Comparison of ENCODE assay signal across 8 cellular contexts in the genomic region with DNA sequence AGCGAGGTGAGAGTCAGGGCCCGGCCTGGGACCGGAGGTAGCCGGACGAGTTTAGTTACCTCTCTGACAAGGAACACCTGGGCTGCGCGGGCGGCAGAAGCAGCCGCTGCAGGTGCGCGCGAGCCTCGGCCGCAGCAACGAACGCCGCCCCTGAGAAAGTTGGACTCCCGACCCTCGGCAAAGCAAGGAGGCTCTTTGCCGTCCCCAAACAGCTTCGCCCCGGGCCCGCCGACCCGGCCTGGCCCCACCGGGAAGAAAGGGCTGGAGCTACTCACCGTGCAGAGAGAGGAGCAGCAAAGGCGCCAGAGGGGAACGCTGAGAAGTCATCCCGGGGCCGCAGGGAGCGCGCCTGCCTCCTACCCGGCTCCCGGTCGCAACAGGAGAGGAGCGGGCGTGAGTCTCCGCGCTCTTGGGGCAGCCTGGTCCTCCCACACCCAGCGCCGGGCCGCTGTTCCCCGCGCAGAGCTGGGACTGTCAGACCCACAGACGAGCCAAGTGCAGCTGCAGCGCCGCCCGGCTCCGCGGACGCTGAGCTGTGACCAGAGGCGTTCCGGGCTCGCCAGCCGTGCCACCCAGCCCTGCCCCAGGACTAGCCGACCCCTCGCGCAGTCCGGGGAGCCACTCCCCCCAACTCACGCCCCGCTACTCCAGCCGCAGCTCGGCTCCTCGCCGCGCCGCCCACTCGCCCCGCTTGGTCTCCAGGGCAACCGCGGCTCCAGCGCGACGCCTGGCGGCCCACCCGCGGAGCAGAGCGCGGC. TPM values are rescaled to one million over a fixed set of nuclear protein-coding genes. Genes with fewer than 3 reads are reported as not detected.
DNase-seq lines count a peak whose midpoint lies in the region; ATAC-seq and TF ChIP-seq lines count a peak whose summit lies in the region.

A gene with protein sequence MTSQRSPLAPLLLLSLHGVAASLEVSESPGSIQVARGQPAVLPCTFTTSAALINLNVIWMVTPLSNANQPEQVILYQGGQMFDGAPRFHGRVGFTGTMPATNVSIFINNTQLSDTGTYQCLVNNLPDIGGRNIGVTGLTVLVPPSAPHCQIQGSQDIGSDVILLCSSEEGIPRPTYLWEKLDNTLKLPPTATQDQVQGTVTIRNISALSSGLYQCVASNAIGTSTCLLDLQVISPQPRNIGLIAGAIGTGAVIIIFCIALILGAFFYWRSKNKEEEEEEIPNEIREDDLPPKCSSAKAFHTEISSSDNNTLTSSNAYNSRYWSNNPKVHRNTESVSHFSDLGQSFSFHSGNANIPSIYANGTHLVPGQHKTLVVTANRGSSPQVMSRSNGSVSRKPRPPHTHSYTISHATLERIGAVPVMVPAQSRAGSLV (minus strand): TSS at position 591 of the 758 bp plus-strand sequence. CDS start 264 bp downstream, at position 327.

- TF ChIP-seq RAD21 in Ishikawa (IDR thresholded peaks at IDR 0.05; ENCODE audit: low read depth), result no peak; the same call in 1 of the 2 replicates

- intact Hi-C loops in heart left ventricle (cut with DNase I), result loop anchor here (1.0 to 10.0 kb wide), 6 partner anchors 58 to 150 kb away; no protein-coding TSS in a partner anchor

- TF ChIP-seq CTCF in heart left ventricle (IDR thresholded peaks at IDR 0.05) (peak in 11 of 12 donors; percentile 26 to 73 (median 63)), progenitor cell of endocrine pancreas (IDR thresholded peaks at IDR 0.05; ENCODE audit: unreplicated experiment) (peak; percentile 76), upper lobe of left lung (IDR thresholded peaks at IDR 0.05) (peak in 5 of 6 experiments; percentile 49 to 78 (median 60))

- H3K9me3 Mint-ChIP-seq in activated naive CD8-positive, alpha-beta T cell treated with anti-CD3 and anti-CD28 coated beads for 36 hours, result no peaks in the 10 kb centered on the region
- no peaks in the 10 kb centered on the region for H3K9me3 Mint-ChIP-seq in progenitor cell of endocrine pancreas (ENCODE audit: low read depth)

- peaks cover 0 to 57% (median 4%) of the 10 kb centered on the region in 9 donors for H3K27me3 ChIP-seq in heart left ventricle
- peaks cover 0 to 14% (median 0%) of the 10 kb centered on the region in 4 donors for H3K27me3 ChIP-seq in upper lobe of left lung

- peaks cover 5% of the 10 kb centered on the region for H3K4me1 Mint-ChIP-seq in activated naive CD8-positive, alpha-beta T cell treated with anti-CD3 and anti-CD28 coated beads for 36 hours
- H3K4me1 Mint-ChIP-seq in progenitor cell of endocrine pancreas (ENCODE audit: low read depth), result peaks cover 4% of the 10 kb centered on the region

- H3K27ac ChIP-seq in heart left ventricle (peak within 1 kb of the TSS in 4 of 12 donors; percentile 33 to 62 (median 48)), upper lobe of left lung (no peak within 1 kb of the TSS)

- TF ChIP-seq POLR2A in heart left ventricle (IDR thresholded peaks at IDR 0.05) (no peak), upper lobe of left lung (IDR thresholded peaks at IDR 0.05) (no peak)

- ATAC-seq in GM21529 (IDR thresholded peaks at IDR 0.05; ENCODE audit: unreplicated experiment), result peak; percentile 95
- peak; percentile 97 for ATAC-seq in SK-N-SH treated with all-trans-retinoic acid at 6 μM for 48 hours
- ATAC-seq in heart left ventricle, result peak; percentile 86 to 99 (median 94)
- ATAC-seq in upper lobe of left lung (ENCODE audit: low FRiP score in 2 of 2), result peak; percentile 80 to 94

- H3K9me3 ChIP-seq in heart left ventricle, result no peaks in the 10 kb centered on the region
- no peaks in the 10 kb centered on the region for H3K9me3 ChIP-seq in upper lobe of left lung

- H3K4me3 ChIP-seq in heart left ventricle (peak within 1 kb of the TSS; percentile 42 to 79 (median 59)), upper lobe of left lung (peak within 1 kb of the TSS; percentile 19 to 67 (median 56))

- TF ChIP-seq EP300 in Ishikawa (IDR thresholded peaks at IDR 0.05; ENCODE audit: borderline replicate concordance) (no peak), upper lobe of left lung (IDR thresholded peaks at IDR 0.05) (no peak)

- DNase-seq in DMS53 treated with DMSO at 0.1 percent for 48 hours (lab: John Stamatoyannopoulos, UW; ENCODE audit: unreplicated experiment) (peak; percentile 29), heart left ventricle (peak; percentile 47 to 80 (median 59)), progenitor cell of endocrine pancreas (ENCODE audit: low spot score, unreplicated experiment) (peak; percentile 81), upper lobe of left lung (peak; percentile 34 to 93)
- peak; percentile 81 for DNase-seq in activated naive CD8-positive, alpha-beta T cell treated with anti-CD3 and anti-CD28 coated beads for 36 hours

- no peaks in the 10 kb centered on the region for H3K36me3 Mint-ChIP-seq in activated naive CD8-positive, alpha-beta T cell treated with anti-CD3 and anti-CD28 coated beads for 36 hours
- no peaks in the 10 kb centered on the region for H3K36me3 Mint-ChIP-seq in progenitor cell of endocrine pancreas (ENCODE audit: insufficient read depth)

- H3K4me3 Mint-ChIP-seq in activated naive CD8-positive, alpha-beta T cell treated with anti-CD3 and anti-CD28 coated beads for 36 hours, result peak within 1 kb of the TSS; percentile 85
- H3K4me3 Mint-ChIP-seq in progenitor cell of endocrine pancreas (ENCODE audit: low read depth), result peak within 1 kb of the TSS; percentile 97

- no peaks in the 10 kb centered on the region for H3K36me3 ChIP-seq in heart left ventricle
- H3K36me3 ChIP-seq in upper lobe of left lung, result no peaks in the 10 kb centered on the region

- H3K4me1 ChIP-seq in heart left ventricle (peaks cover 0 to 13% (median 0%) of the 10 kb centered on the region in 12 donors), upper lobe of left lung (peaks cover 4 to 15% (median 6%) of the 10 kb centered on the region in 4 donors)

- H3K27me3 Mint-ChIP-seq in activated naive CD8-positive, alpha-beta T cell treated with anti-CD3 and anti-CD28 coated beads for 36 hours, result peaks cover 40% of the 10 kb centered on the region
- peaks cover 33% of the 10 kb centered on the region for H3K27me3 Mint-ChIP-seq in progenitor cell of endocrine pancreas

- 0 to 1% (median 1%) methylated on average over 35 to 80 of the region's 80 CpGs for WGBS in heart left ventricle, 4 donors
- WGBS in upper lobe of left lung, 2 donors, result 2% methylated on average over 8 to 52 of the region's 80 CpGs

- peak within 1 kb of the TSS; percentile 27 for H3K27ac Mint-ChIP-seq in activated naive CD8-positive, alpha-beta T cell treated with anti-CD3 and anti-CD28 coated beads for 36 hours
- H3K27ac Mint-ChIP-seq in progenitor cell of endocrine pancreas, result peak within 1 kb of the TSS; percentile 99

TF ChIP-seq in Ishikawa, 13 proteins besides CTCF, POLR2A, EP300 and RAD21:
- TF ChIP-seq EGR1 (IDR thresholded peaks at IDR 0.05), result peak; percentile 82
- 0 out of 2 replicates have a peak, but pooled peaks have one; percentile 19 for TF ChIP-seq YY1 (IDR thresholded peaks at IDR 0.05; ENCODE audit: low read depth)
- no peak for TF ChIP-seq TEAD4 (IDR thresholded peaks at IDR 0.05)
- TF ChIP-seq TCF12 (IDR thresholded peaks at IDR 0.05; ENCODE audit: low read depth), result no peak
- TF ChIP-seq TAF1 (IDR thresholded peaks at IDR 0.05; ENCODE audit: low read depth), result no peak; the same call in 1 of the 2 replicates

TF ChIP-seq in SK-N-SH treated with all-trans-retinoic acid at 6 μM for 48 hours, 23 proteins besides CTCF, POLR2A, EP300 and RAD21 (continues in another document):
- TF ChIP-seq RARB (CRISPR knock-in tag; IDR thresholded peaks at IDR 0.05) (no peak), ARNTL (CRISPR knock-in tag; IDR thresholded peaks at IDR 0.05; ENCODE audit: borderline replicate concordance, low read depth) (no peak), CSDC2 (CRISPR knock-in tag; IDR thresholded peaks at IDR 0.05) (no peak), PPARA (CRISPR knock-in tag; IDR thresholded peaks at IDR 0.05; ENCODE audit: borderline replicate concordance) (no peak), GLIS3 (CRISPR knock-in tag; IDR thresholded peaks at IDR 0.05) (no peak)
- TF ChIP-seq, protein P1, sequence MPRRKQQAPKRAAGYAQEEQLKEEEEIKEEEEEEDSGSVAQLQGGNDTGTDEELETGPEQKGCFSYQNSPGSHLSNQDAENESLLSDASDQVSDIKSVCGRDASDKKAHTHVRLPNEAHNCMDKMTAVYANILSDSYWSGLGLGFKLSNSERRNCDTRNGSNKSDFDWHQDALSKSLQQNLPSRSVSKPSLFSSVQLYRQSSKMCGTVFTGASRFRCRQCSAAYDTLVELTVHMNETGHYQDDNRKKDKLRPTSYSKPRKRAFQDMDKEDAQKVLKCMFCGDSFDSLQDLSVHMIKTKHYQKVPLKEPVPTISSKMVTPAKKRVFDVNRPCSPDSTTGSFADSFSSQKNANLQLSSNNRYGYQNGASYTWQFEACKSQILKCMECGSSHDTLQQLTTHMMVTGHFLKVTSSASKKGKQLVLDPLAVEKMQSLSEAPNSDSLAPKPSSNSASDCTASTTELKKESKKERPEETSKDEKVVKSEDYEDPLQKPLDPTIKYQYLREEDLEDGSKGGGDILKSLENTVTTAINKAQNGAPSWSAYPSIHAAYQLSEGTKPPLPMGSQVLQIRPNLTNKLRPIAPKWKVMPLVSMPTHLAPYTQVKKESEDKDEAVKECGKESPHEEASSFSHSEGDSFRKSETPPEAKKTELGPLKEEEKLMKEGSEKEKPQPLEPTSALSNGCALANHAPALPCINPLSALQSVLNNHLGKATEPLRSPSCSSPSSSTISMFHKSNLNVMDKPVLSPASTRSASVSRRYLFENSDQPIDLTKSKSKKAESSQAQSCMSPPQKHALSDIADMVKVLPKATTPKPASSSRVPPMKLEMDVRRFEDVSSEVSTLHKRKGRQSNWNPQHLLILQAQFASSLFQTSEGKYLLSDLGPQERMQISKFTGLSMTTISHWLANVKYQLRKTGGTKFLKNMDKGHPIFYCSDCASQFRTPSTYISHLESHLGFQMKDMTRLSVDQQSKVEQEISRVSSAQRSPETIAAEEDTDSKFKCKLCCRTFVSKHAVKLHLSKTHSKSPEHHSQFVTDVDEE (CRISPR knock-in tag; IDR thresholded peaks at IDR 0.05), result no peak
- TF ChIP-seq, protein P2, sequence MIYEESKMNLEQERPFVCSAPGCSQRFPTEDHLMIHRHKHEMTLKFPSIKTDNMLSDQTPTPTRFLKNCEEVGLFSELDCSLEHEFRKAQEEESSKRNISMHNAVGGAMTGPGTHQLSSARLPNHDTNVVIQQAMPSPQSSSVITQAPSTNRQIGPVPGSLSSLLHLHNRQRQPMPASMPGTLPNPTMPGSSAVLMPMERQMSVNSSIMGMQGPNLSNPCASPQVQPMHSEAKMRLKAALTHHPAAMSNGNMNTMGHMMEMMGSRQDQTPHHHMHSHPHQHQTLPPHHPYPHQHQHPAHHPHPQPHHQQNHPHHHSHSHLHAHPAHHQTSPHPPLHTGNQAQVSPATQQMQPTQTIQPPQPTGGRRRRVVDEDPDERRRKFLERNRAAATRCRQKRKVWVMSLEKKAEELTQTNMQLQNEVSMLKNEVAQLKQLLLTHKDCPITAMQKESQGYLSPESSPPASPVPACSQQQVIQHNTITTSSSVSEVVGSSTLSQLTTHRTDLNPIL (CRISPR knock-in tag; IDR thresholded peaks at IDR 0.05; ENCODE audit: low read depth), result no peak

RNA-seq across cellular contexts. Expression of the gene that starts here (rescaled TPM):
- under 1 TPM in 1 of 2 experiments, not detected in 1; 0.10 TPM for total RNA-seq in activated naive CD8-positive, alpha-beta T cell treated with anti-CD3 and anti-CD28 coated beads for 36 hours
- 1 to 10 TPM in 6 of 9 donors, under 1 TPM in 3; 0.32 to 5.0 (median 1.5) TPM for total RNA-seq in heart left ventricle
- under 1 TPM; 0.33 to 0.57 TPM for polyA plus RNA-seq in heart left ventricle
- 2.2 and 2.5 TPM in 2 replicates for total RNA-seq in progenitor cell of endocrine pancreas
- under 1 TPM in 3 of 6 donors, not detected in 3; 0.11 to 0.71 (median 0.14) TPM for total RNA-seq in upper lobe of left lung

Comparison
In these comparisons a context has a peak if more than half of its experiments do, and no peak if none do; other contexts are left out.
1. Peak in DNase-seq in activated naive CD8-positive, alpha-beta T cell treated with anti-CD3 and anti-CD28 coated beads for 36 hours; RNA of the gene not detected or under 1 TPM.
2. Peak in DNase-seq, ATAC-seq and H3K4me3 ChIP-seq in upper lobe of left lung; RNA of the gene not detected or under 1 TPM.
3. DNase-seq: peak in every context shown above with its lines; median percentile 81 in activated naive CD8-positive, alpha-beta T cell treated with anti-CD3 and anti-CD28 coated beads for 36 hours; 81 in progenitor cell of endocrine pancreas; 64 in upper lobe of left lung; 59 in heart left ventricle; 29 in DMS53 treated with DMSO at 0.1 percent for 48 hours.